8 cellular contexts compared by ENCODE assay signal in genomic region chr1:27300341-27301051, GRCh38. TPM values are rescaled to one million over a fixed set of nuclear protein-coding genes. Genes with fewer than 3 reads are reported as not detected.
DNase-seq lines count a peak whose midpoint lies in the region; ATAC-seq lines count a peak whose summit lies in the region.

No MANE protein-coding gene starts in this region.

- intact Hi-C loops in left cardiac atrium (cut with DNase I): loop anchor here (2.0 to 5.0 kb wide), 4 partner anchors 47 to 306 kb away; no protein-coding TSS in a partner anchor

- WGBS in urinary bladder: 19% methylated on average over 5 of the region's 5 CpGs

- H3K36me3 ChIP-seq in urinary bladder (ENCODE audit: insufficient read depth): no peaks in the 10 kb centered on the region

- H3K4me3 ChIP-seq in urinary bladder (ENCODE audit: low read depth, low read length): no peak overlapping the region

- H3K27ac ChIP-seq in angular gyrus (ENCODE audit: low read depth, low read length) (peak overlapping the region; percentile 83), urinary bladder (ENCODE audit: low read depth) (peak overlapping the region; percentile 89)

- DNase-seq in 8988T (peak; percentile 84), NCI-H1436 (lab: John Stamatoyannopoulos, UW) (peak; percentile 70), T-helper 2 cell (peak; percentile 48 to 75 (median 62)), left cardiac atrium (peak; percentile 83), putamen (ENCODE audit: low spot score) (peak; percentile 89)

- H3K4me1 ChIP-seq in urinary bladder (ENCODE audit: insufficient read depth): no peaks in the 10 kb centered on the region

- ATAC-seq in GM19023 (IDR thresholded peaks at IDR 0.05; ENCODE audit: unreplicated experiment) (peak; percentile 69), left cardiac atrium (peak; percentile 84 to 87)

RNA-seq across cellular contexts. Expression of gene TMEM222, which starts 21.5 kb away (rescaled TPM):
- total RNA-seq in left cardiac atrium (10 to 100 TPM; 20.7 to 29.2 TPM), urinary bladder (12.8 TPM)
- polyA plus RNA-seq in urinary bladder: 58.4 TPM

RNA-seq across cellular contexts. Expression of gene SYTL1, which starts 41.3 kb away (rescaled TPM):
- total RNA-seq in left cardiac atrium (1 to 10 TPM in 1 of 2 donors, under 1 TPM in 1; 0.81 to 2.4 TPM), urinary bladder (12.8 TPM)
- 31.0 TPM for polyA plus RNA-seq in urinary bladder
